ENCODE assay signal across 24 cellular contexts in the genomic region with DNA sequence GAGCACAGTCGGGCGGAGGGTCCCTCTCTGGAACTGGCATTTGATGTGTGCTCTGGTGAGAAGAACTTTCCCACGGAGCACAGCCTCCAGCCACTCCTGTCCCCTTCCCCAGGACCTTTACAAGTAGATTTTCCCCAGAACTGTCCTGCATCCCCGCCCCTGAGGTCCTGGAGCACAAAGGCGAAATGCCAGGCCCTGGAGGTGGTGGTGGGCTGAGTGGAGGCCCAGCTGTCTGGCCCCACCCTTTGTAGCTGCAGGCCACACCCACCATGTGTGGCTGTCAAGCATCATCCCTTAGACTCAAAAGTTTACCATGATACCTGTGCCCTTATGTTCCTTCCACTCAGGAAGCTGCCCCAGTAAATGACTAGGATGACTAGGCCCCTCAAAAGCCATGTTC. TPM values are rescaled to one million over a fixed set of nuclear protein-coding genes. Genes with fewer than 3 reads are reported as not detected.
DNase-seq lines count a peak whose midpoint lies in the region; ATAC-seq and TF ChIP-seq lines count a peak whose summit lies in the region.
"Had no signal": no experiment of that assay in that cellular context is flagged by ENCODE, and none has a peak within 500 bp of the region (broad histone marks: within the 10 kb centered on the region; RNA-seq: fewer than 3 reads in every experiment).

No MANE protein-coding gene starts in this region.

- H3K4me3 ChIP-seq in HEK293 (ENCODE audit: low read depth, low read length) (no peak overlapping the region), mesendoderm (ENCODE audit: low read length) (no peak overlapping the region)
- H3K4me3 ChIP-seq: pancreas had no signal

- intact Hi-C loops in activated T-helper 2 cell treated with anti-CD3 and anti-CD28 coated beads, Interferon-gamma antibody, Interleukin-2, Interleukin-4, amounts not matched to agents 10 μg/mL and 5 μg/mL and 100 μg/mL, durations not matched to agents 14 hours and 24 hours and 36 hours (cut with micrococcal nuclease) = no loop called here

- H2BK120ac ChIP-seq in mesendoderm (ENCODE audit: low read depth, low read length) = no peak overlapping the region

- H2BK15ac ChIP-seq in mesendoderm (replicated peaks; ENCODE audit: low read depth) = no peak overlapping the region

- peak overlapping the region; percentile 7 for H3K27ac Mint-ChIP-seq in activated CD4-positive, alpha-beta T cell treated with anti-CD3 and anti-CD28 coated beads, Interleukin-2, amount 10 ng/mL, durations not matched to agents 7 days and 5 days
- H3K27ac Mint-ChIP-seq in activated T-helper 2 cell treated with anti-CD3 and anti-CD28 coated beads, Interferon-gamma antibody, Interleukin-2, Interleukin-4, amounts not matched to agents 10 μg/mL and 5 μg/mL and 100 μg/mL, durations not matched to agents 14 hours and 24 hours and 36 hours = peak overlapping the region; percentile 7
- H3K27ac Mint-ChIP-seq in stimulated activated effector memory CD8-positive, alpha-beta T cell treated with anti-CD3 and anti-CD28 coated beads, Interleukin-12 subunit alpha, Interleukin-12 subunit beta, amount 100 ng/mL, for 72 hours = peak overlapping the region; percentile 74

- H3K4me1 Mint-ChIP-seq in activated CD4-positive, alpha-beta T cell treated with anti-CD3 and anti-CD28 coated beads, Interleukin-2, amount 10 ng/mL, durations not matched to agents 7 days and 5 days = peaks cover 46% of the 10 kb centered on the region
- peaks cover 17% of the 10 kb centered on the region for H3K4me1 Mint-ChIP-seq in activated T-helper 2 cell treated with anti-CD3 and anti-CD28 coated beads, Interferon-gamma antibody, Interleukin-2, Interleukin-4, amounts not matched to agents 10 μg/mL and 5 μg/mL and 100 μg/mL, durations not matched to agents 14 hours and 24 hours and 36 hours (ENCODE audit: low read depth)
- peaks cover 62% of the 10 kb centered on the region for H3K4me1 Mint-ChIP-seq in stimulated activated effector memory CD8-positive, alpha-beta T cell treated with anti-CD3 and anti-CD28 coated beads, Interleukin-12 subunit alpha, Interleukin-12 subunit beta, amount 100 ng/mL, for 72 hours
- H3K4me1 Mint-ChIP-seq: activated naive CD8-positive, alpha-beta T cell treated with anti-CD3 and anti-CD28 coated beads for 36 hours had no signal

- H2AK5ac ChIP-seq in mesendoderm (ENCODE audit: low read length) = no peak overlapping the region

- no peaks in the 10 kb centered on the region for H3K9me3 ChIP-seq in HEK293 (ENCODE audit: control insufficient read depth, insufficient read depth, low read depth, low read length)
- H3K9me3 ChIP-seq: pancreas had no signal

- no peak overlapping the region for H3K4me2 ChIP-seq in mesendoderm (ENCODE audit: low read length)

- WGBS in mesendoderm (ENCODE audit: extremely low coverage, insufficient coverage, low lambda C conversion rate) = no CpG with 5 or more reads among the region's 5 CpGs

- H3K4me1 ChIP-seq in HEK293 (ENCODE audit: control insufficient read depth, insufficient read depth, low read length) = no peaks in the 10 kb centered on the region
- H3K4me1 ChIP-seq in mesendoderm (ENCODE audit: control insufficient read depth, low read depth, low read length) = no peaks in the 10 kb centered on the region
- H3K4me1 ChIP-seq: pancreas had no signal

- no peaks in the 10 kb centered on the region for H3K9me3 Mint-ChIP-seq in activated CD4-positive, alpha-beta T cell treated with anti-CD3 and anti-CD28 coated beads, Interleukin-2, amount 10 ng/mL, durations not matched to agents 7 days and 5 days
- no peaks in the 10 kb centered on the region for H3K9me3 Mint-ChIP-seq in activated T-helper 2 cell treated with anti-CD3 and anti-CD28 coated beads, Interferon-gamma antibody, Interleukin-2, Interleukin-4, amounts not matched to agents 10 μg/mL and 5 μg/mL and 100 μg/mL, durations not matched to agents 14 hours and 24 hours and 36 hours
- H3K9me3 Mint-ChIP-seq in stimulated activated effector memory CD8-positive, alpha-beta T cell treated with anti-CD3 and anti-CD28 coated beads, Interleukin-12 subunit alpha, Interleukin-12 subunit beta, amount 100 ng/mL, for 72 hours = no peaks in the 10 kb centered on the region
- H3K9me3 Mint-ChIP-seq: activated naive CD8-positive, alpha-beta T cell treated with anti-CD3 and anti-CD28 coated beads for 36 hours; CD14-positive monocyte had no signal

- CTCF ChIA-PET in activated CD4-positive, alpha-beta T cell treated with anti-CD3 and anti-CD28 coated beads, Interleukin-2, amount 10 ng/mL, durations not matched to agents 7 days and 5 days (lab: Charles Lee) = interaction anchor here (0.6 to 1.4 kb wide), 3 partner anchors 9 to 88 kb away, joined by 3 to 5 read pairs (median 5); no protein-coding TSS in a partner anchor
- CTCF ChIA-PET in HEK293 (lab: Yijun Ruan, JAX) = interaction anchor here (0.8 kb wide), 1 partner anchor 167 kb away, joined by 3 read pairs; no protein-coding TSS in a partner anchor

- peaks cover 0 to 95% of the 10 kb centered on the region in 2 experiments; a peak in 1 of 3 replicates for H3K36me3 ChIP-seq in HEK293 (ENCODE audit: control insufficient read depth in 2 of 2, insufficient read depth in 1 of 2, low read length in 2 of 2)
- H3K36me3 ChIP-seq in mesendoderm (ENCODE audit: control insufficient read depth, insufficient read depth, low read length) = peaks cover 3% of the 10 kb centered on the region

- no peaks in the 10 kb centered on the region for H3K79me2 ChIP-seq in mesendoderm (ENCODE audit: control insufficient read depth, insufficient read depth, low read length)

- POLR2A ChIA-PET in activated CD4-positive, alpha-beta T cell treated with anti-CD3 and anti-CD28 coated beads, Interleukin-2, amount 10 ng/mL, durations not matched to agents 7 days and 5 days (lab: Charles Lee) = interaction anchor here (0.5 kb wide), 1 partner anchor 9 kb away, joined by 4 read pairs; no protein-coding TSS in a partner anchor
- POLR2A ChIA-PET in HEK293 (lab: Yijun Ruan, JAX) = no interaction called here

- ATAC-seq in stimulated activated effector memory CD8-positive, alpha-beta T cell treated with anti-CD3 and anti-CD28 coated beads, Interleukin-12 subunit alpha, Interleukin-12 subunit beta, amount 100 ng/mL, for 72 hours = no peak
- no peak for ATAC-seq in HG03439 (IDR thresholded peaks at IDR 0.05; ENCODE audit: unreplicated experiment)
- ATAC-seq: pancreas; stimulated activated naive CD8-positive, alpha-beta T cell treated with anti-CD3 and anti-CD28 coated beads, Interleukin-15, Interleukin-2, amounts not matched to agents 100 U/mL and 50 U/mL, for 24 hours had no signal

- H3K27ac ChIP-seq in HEK293 (ENCODE audit: extremely low read depth, low read depth, low read length) (no peak overlapping the region), mesendoderm (ENCODE audit: low read depth, low read length) (no peak overlapping the region)
- H3K27ac ChIP-seq: pancreas, WERI-Rb-1 had no signal

- no peak overlapping the region for H3K18ac ChIP-seq in mesendoderm (ENCODE audit: low read length)

- H3K23ac ChIP-seq in mesendoderm (ENCODE audit: low read length) = no peak overlapping the region

- no peak overlapping the region for H4K8ac ChIP-seq in mesendoderm (ENCODE audit: low read depth, low read length)

- H3K36me3 Mint-ChIP-seq in activated CD4-positive, alpha-beta T cell treated with anti-CD3 and anti-CD28 coated beads, Interleukin-2, amount 10 ng/mL, durations not matched to agents 7 days and 5 days (ENCODE audit: low read depth) = peaks cover 57% of the 10 kb centered on the region
- H3K36me3 Mint-ChIP-seq in activated T-helper 2 cell treated with anti-CD3 and anti-CD28 coated beads, Interferon-gamma antibody, Interleukin-2, Interleukin-4, amounts not matched to agents 10 μg/mL and 5 μg/mL and 100 μg/mL, durations not matched to agents 14 hours and 24 hours and 36 hours (ENCODE audit: low read depth) = peaks cover 44% of the 10 kb centered on the region
- peaks cover 82% of the 10 kb centered on the region for H3K36me3 Mint-ChIP-seq in stimulated activated effector memory CD8-positive, alpha-beta T cell treated with anti-CD3 and anti-CD28 coated beads, Interleukin-12 subunit alpha, Interleukin-12 subunit beta, amount 100 ng/mL, for 72 hours

- H3K56ac ChIP-seq in mesendoderm (ENCODE audit: low read length) = no peak overlapping the region

- no peak for DNase-seq in activated CD4-positive, alpha-beta T cell treated with anti-CD3 and anti-CD28 coated beads, Interleukin-2, amount 10 ng/mL, durations not matched to agents 7 days and 5 days
- DNase-seq in activated CD4-positive, alpha-beta T cell treated with anti-CD3 and anti-CD28 coated beads for 4 hours = no peak
- DNase-seq in activated T-helper 2 cell treated with anti-CD3 and anti-CD28 coated beads, Interferon-gamma antibody, Interleukin-2, Interleukin-4, amounts not matched to agents 10 μg/mL and 5 μg/mL and 100 μg/mL, durations not matched to agents 14 hours and 24 hours and 36 hours (ENCODE audit: low spot score) = no peak
- DNase-seq in stimulated activated effector memory CD8-positive, alpha-beta T cell treated with anti-CD3 and anti-CD28 coated beads, Interleukin-12 subunit alpha, Interleukin-12 subunit beta, amount 100 ng/mL, for 72 hours (ENCODE audit: low spot score in 2 of 2) = no peak
- no peak for DNase-seq in NCI-H345 (lab: John Stamatoyannopoulos, UW)
- no peak for DNase-seq in mesendoderm
- DNase-seq: activated CD8-positive, alpha-beta memory T cell treated with anti-CD3 and anti-CD28 coated beads, Interleukin-2, amount 50 U/mL, for 48 hours; activated naive CD8-positive, alpha-beta T cell treated with anti-CD3 and anti-CD28 coated beads for 36 hours; anterior cingulate cortex; KBM-7; NCI-H1105; NCI-H187 treated with DMSO at 0.1 percent for 48 hours; NCI-H526 treated with DMSO at 0.1 percent for 48 hours; retina; SIG-M5; small intestine; stimulated activated naive CD8-positive, alpha-beta T cell treated with anti-CD3 and anti-CD28 coated beads, Interleukin-15, Interleukin-2, amounts not matched to agents 100 U/mL and 50 U/mL, for 24 hours; WERI-Rb-1 had no signal

- H3K27me3 Mint-ChIP-seq in activated CD4-positive, alpha-beta T cell treated with anti-CD3 and anti-CD28 coated beads, Interleukin-2, amount 10 ng/mL, durations not matched to agents 7 days and 5 days = no peaks in the 10 kb centered on the region
- no peaks in the 10 kb centered on the region for H3K27me3 Mint-ChIP-seq in activated T-helper 2 cell treated with anti-CD3 and anti-CD28 coated beads, Interferon-gamma antibody, Interleukin-2, Interleukin-4, amounts not matched to agents 10 μg/mL and 5 μg/mL and 100 μg/mL, durations not matched to agents 14 hours and 24 hours and 36 hours (ENCODE audit: low read depth)
- H3K27me3 Mint-ChIP-seq: activated naive CD8-positive, alpha-beta T cell treated with anti-CD3 and anti-CD28 coated beads for 36 hours had no signal

- H4K5ac ChIP-seq in mesendoderm (ENCODE audit: low read length) = no peak overlapping the region

- H3K79me1 ChIP-seq in mesendoderm (ENCODE audit: low read length) = no peaks in the 10 kb centered on the region

- no peaks in the 10 kb centered on the region for H3K27me3 ChIP-seq in mesendoderm (ENCODE audit: insufficient read depth, low read length, poor library complexity)
- H3K27me3 ChIP-seq: pancreas had no signal

- no peak overlapping the region for H3K4me3 Mint-ChIP-seq in activated CD4-positive, alpha-beta T cell treated with anti-CD3 and anti-CD28 coated beads, Interleukin-2, amount 10 ng/mL, durations not matched to agents 7 days and 5 days
- no peak overlapping the region for H3K4me3 Mint-ChIP-seq in activated T-helper 2 cell treated with anti-CD3 and anti-CD28 coated beads, Interferon-gamma antibody, Interleukin-2, Interleukin-4, amounts not matched to agents 10 μg/mL and 5 μg/mL and 100 μg/mL, durations not matched to agents 14 hours and 24 hours and 36 hours (ENCODE audit: low read depth)
- no peak overlapping the region for H3K4me3 Mint-ChIP-seq in stimulated activated effector memory CD8-positive, alpha-beta T cell treated with anti-CD3 and anti-CD28 coated beads, Interleukin-12 subunit alpha, Interleukin-12 subunit beta, amount 100 ng/mL, for 72 hours
- H3K4me3 Mint-ChIP-seq: activated naive CD8-positive, alpha-beta T cell treated with anti-CD3 and anti-CD28 coated beads for 36 hours; CD14-positive monocyte had no signal

- no peak for TF ChIP-seq CTCF in HEK293 (tag by site-specific recombination; IDR thresholded peaks at IDR 0.05)

- H2BK5ac ChIP-seq in mesendoderm (ENCODE audit: low read length) = no peak overlapping the region

- no peak overlapping the region for H3K9ac ChIP-seq in mesendoderm (ENCODE audit: low read length)

- no peak overlapping the region for H3K4ac ChIP-seq in mesendoderm (ENCODE audit: low read depth, low read length)

RNA-seq across cellular contexts. Expression of gene PLD6, which starts 37.7 kb away (rescaled TPM):
- total RNA-seq in activated CD4-positive, alpha-beta T cell treated with anti-CD3 and anti-CD28 coated beads, Interleukin-2, amount 10 ng/mL, durations not matched to agents 7 days and 5 days = 10 to 100 TPM; 10.9 to 11.8 TPM
- 8.5 and 9.1 TPM in 2 replicates for total RNA-seq in activated T-helper 2 cell treated with anti-CD3 and anti-CD28 coated beads, Interferon-gamma antibody, Interleukin-2, Interleukin-4, amounts not matched to agents 10 μg/mL and 5 μg/mL and 100 μg/mL, durations not matched to agents 14 hours and 24 hours and 36 hours
- 0.01 TPM for polyA plus RNA-seq in mesendoderm (2013, experiment 1 of 2)
- polyA plus RNA-seq in mesendoderm (2013, experiment 2 of 2) = 0.01 TPM
- total RNA-seq: HT1080, M059J had no signal

Comparison
In these comparisons a context has a peak if more than half of its experiments do, and no peak if none do; other contexts are left out.
1. H3K27ac Mint-ChIP-seq: peak in every context shown above with its lines; median percentile 74 in stimulated activated effector memory CD8-positive, alpha-beta T cell treated with anti-CD3 and anti-CD28 coated beads, Interleukin-12 subunit alpha, Interleukin-12 subunit beta, amount 100 ng/mL, for 72 hours; 7 in activated CD4-positive, alpha-beta T cell treated with anti-CD3 and anti-CD28 coated beads, Interleukin-2, amount 10 ng/mL, durations not matched to agents 7 days and 5 days; 7 in activated T-helper 2 cell treated with anti-CD3 and anti-CD28 coated beads, Interferon-gamma antibody, Interleukin-2, Interleukin-4, amounts not matched to agents 10 μg/mL and 5 μg/mL and 100 μg/mL, durations not matched to agents 14 hours and 24 hours and 36 hours.